8 cellular contexts compared by ENCODE assay signal in the genomic region with DNA sequence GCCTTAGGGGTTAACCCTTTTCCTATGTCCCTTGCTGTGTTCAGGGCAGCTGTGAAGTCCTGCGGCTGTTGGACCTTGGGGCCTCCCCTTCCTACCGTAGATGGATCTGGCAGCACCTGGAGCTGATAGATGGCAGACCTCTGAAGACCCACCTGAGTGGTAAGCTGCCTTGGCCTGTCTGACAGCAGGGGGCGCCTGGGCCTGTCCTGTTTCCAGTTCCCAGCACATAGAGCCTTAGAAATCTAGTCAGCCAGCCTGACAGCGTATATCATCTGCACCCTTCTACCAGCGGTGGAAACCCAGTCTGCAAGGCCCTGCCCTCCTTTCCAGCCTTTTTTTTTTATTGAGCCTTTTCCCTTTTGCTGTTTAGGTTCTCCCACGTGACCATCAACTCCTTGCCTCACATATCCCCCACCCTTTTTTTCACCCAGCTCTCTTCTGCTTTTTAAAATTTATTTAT. TPM values are rescaled to one million over a fixed set of nuclear protein-coding genes. Genes with fewer than 3 reads are reported as not detected.
DNase-seq lines count a peak whose midpoint lies in the region; ATAC-seq lines count a peak whose summit lies in the region.

No MANE protein-coding gene starts in this region.

- H3K27ac ChIP-seq in SJCRH30 = no peak overlapping the region

- ATAC-seq in GM21825 (IDR thresholded peaks at IDR 0.05; ENCODE audit: unreplicated experiment) = no peak

- DNase-seq in EL (peak; percentile 77), NCI-H1092 (lab: John Stamatoyannopoulos, UW) (peak; percentile 66), SJCRH30 (peak; percentile 85 to 92), foreskin melanocyte (peak; percentile 52), nucleus accumbens (lab: John Stamatoyannopoulos, UW) (peak in 54 of 56 donors; percentile 9 to 89 (median 50)), superior temporal gyrus (ENCODE audit: extremely low spot score) (peak; percentile 84)
- DNase-seq in activated effector memory CD4-positive, alpha-beta T cell treated with anti-CD3 and anti-CD28 coated beads, Interleukin-2, amount 50 U/mL, for 16 hours = peak; percentile 93

- no peaks in the 10 kb centered on the region for H3K4me1 ChIP-seq in SJCRH30

- H3K4me3 ChIP-seq in SJCRH30 = no peak overlapping the region

- H3K36me3 ChIP-seq in SJCRH30 = no peaks in the 10 kb centered on the region

- peaks cover 5% of the 10 kb centered on the region; the same call in 1 of the 2 replicates for H3K27me3 ChIP-seq in SJCRH30

- H3K9me3 ChIP-seq in SJCRH30 (replicated peaks) = no peaks in the 10 kb centered on the region

RNA-seq across cellular contexts. Expression of gene CNBD2, which starts 26.6 kb away (rescaled TPM):
- total RNA-seq in SJCRH30 (2014; rRNA removed; shearing (Covaris generic)) = 5.3 and 6.2 TPM in 2 replicates

RNA-seq across cellular contexts. Expression of gene SCAND1, which starts 40.7 kb away (rescaled TPM):
- 44.4 and 52.9 TPM in 2 replicates for total RNA-seq in SJCRH30 (2014; rRNA removed; shearing (Covaris generic))
